2 cellular contexts compared by ENCODE assay signal in genomic region chr6:161268526-161269210, GRCh38.
TF ChIP-seq lines count a peak whose summit lies in the region.

No MANE protein-coding gene starts in this region.

TF ChIP-seq in GM23338, 12 proteins besides CTCF, POLR2A, EP300 and RAD21:
- TF ChIP-seq POLR2AphosphoS5 (IDR thresholded peaks at IDR 0.05; ENCODE audit: low read depth) (no peak), ZNF331 (CRISPR knock-in tag; IDR thresholded peaks at IDR 0.05; ENCODE audit: low read depth) (no peak), CREB1 (CRISPR knock-in tag; IDR thresholded peaks at IDR 0.05; ENCODE audit: low read depth) (no peak), REST (IDR thresholded peaks at IDR 0.05; ENCODE audit: unreplicated experiment) (no peak), ETS1 (IDR thresholded peaks at IDR 0.05) (no peak), EZH2phosphoT487 (IDR thresholded peaks at IDR 0.05; ENCODE audit: unreplicated experiment) (no peak), STAT1 (IDR thresholded peaks at IDR 0.05; ENCODE audit: unreplicated experiment) (no peak), EZH2 (IDR thresholded peaks at IDR 0.05; ENCODE audit: low read depth, unreplicated experiment) (no peak), ZNF114 (CRISPR knock-in tag; IDR thresholded peaks at IDR 0.05) (no peak), NANOG (IDR thresholded peaks at IDR 0.05; ENCODE audit: borderline replicate concordance) (no peak), JUNB (IDR thresholded peaks at IDR 0.05; ENCODE audit: unreplicated experiment) (no peak), ZNF462 (CRISPR knock-in tag; IDR thresholded peaks at IDR 0.05) (no peak)

TF ChIP-seq in K562, 482 proteins besides CTCF, POLR2A, EP300 and RAD21 (continues in another document):
- TF ChIP-seq POLR2H (tag; IDR thresholded peaks at IDR 0.05; ENCODE audit: low read depth) (no peak), AFF4 (CRISPR knock-in tag; IDR thresholded peaks at IDR 0.05) (no peak), RBM17 (IDR thresholded peaks at IDR 0.05; ENCODE audit: borderline replicate concordance, low read depth, low read length) (no peak), RUNX1 (IDR thresholded peaks at IDR 0.05; ENCODE audit: low read depth) (no peak), CXXC5 (CRISPR knock-in tag; IDR thresholded peaks at IDR 0.05) (no peak), NELFE (IDR thresholded peaks at IDR 0.05; ENCODE audit: insufficient read depth, insufficient read length) (no peak), ZNF324 (CRISPR knock-in tag; IDR thresholded peaks at IDR 0.05) (no peak), ZNF76 (CRISPR knock-in tag; IDR thresholded peaks at IDR 0.05; ENCODE audit: borderline replicate concordance) (no peak), ATF3 (IDR thresholded peaks at IDR 0.05) (no peak), ATF3 (CRISPR knock-in tag; conservative IDR thresholded peaks at IDR 0.05) (no peak), USF1 (CRISPR knock-in tag; IDR thresholded peaks at IDR 0.05) (no peak), ZNF124 (CRISPR knock-in tag; IDR thresholded peaks at IDR 0.05) (no peak), ZNF311 (CRISPR knock-in tag; IDR thresholded peaks at IDR 0.05) (no peak), SMAD4 (CRISPR knock-in tag; conservative IDR thresholded peaks at IDR 0.05) (no peak), NFIC (IDR thresholded peaks at IDR 0.05) (no peak), CEBPG (CRISPR knock-in tag; IDR thresholded peaks at IDR 0.05) (0 out of 2 replicates have a peak, but pooled peaks have one; percentile 19), CEBPG (tag; conservative IDR thresholded peaks at IDR 0.05 in 1 of 2, IDR thresholded peaks at IDR 0.05 in 1 of 2) (no peak), RNF219 (CRISPR knock-in tag; IDR thresholded peaks at IDR 0.05) (no peak), EWSR1 (IDR thresholded peaks at IDR 0.05; ENCODE audit: borderline replicate concordance, low read depth, partially characterized antibody) (no peak), ELF1 (tag; IDR thresholded peaks at IDR 0.05) (no peak), PREB (CRISPR knock-in tag; IDR thresholded peaks at IDR 0.05) (no peak), MECOM (CRISPR knock-in tag; IDR thresholded peaks at IDR 0.05) (no peak), HDAC8 (tag; IDR thresholded peaks at IDR 0.05) (no peak), SFPQ (IDR thresholded peaks at IDR 0.05; ENCODE audit: low read depth, low read length) (no peak), ARID3A (IDR thresholded peaks at IDR 0.05; ENCODE audit: borderline replicate concordance, low read depth, low read length) (0 out of 2 replicates have a peak, but pooled peaks have one; percentile 21), FOXM1 (IDR thresholded peaks at IDR 0.05; ENCODE audit: low read depth) (0 out of 2 replicates have a peak, but pooled peaks have one; percentile 21), FOXM1 (CRISPR knock-in tag; IDR thresholded peaks at IDR 0.05; ENCODE audit: low read depth) (no peak), ZNF232 (CRISPR knock-in tag; IDR thresholded peaks at IDR 0.05) (no peak), ILK (tag; IDR thresholded peaks at IDR 0.05; ENCODE audit: borderline replicate concordance, low read depth) (no peak), ZKSCAN8 (CRISPR knock-in tag; IDR thresholded peaks at IDR 0.05) (no peak), ZNF551 (CRISPR knock-in tag; IDR thresholded peaks at IDR 0.05) (no peak), NFE2L1 (tag; IDR thresholded peaks at IDR 0.05; ENCODE audit: borderline replicate concordance, low read depth) (no peak), CHAMP1 (IDR thresholded peaks at IDR 0.05) (0 out of 2 replicates have a peak, but pooled peaks have one; percentile 51), RERE (CRISPR knock-in tag; IDR thresholded peaks at IDR 0.05; ENCODE audit: borderline replicate concordance) (no peak), CBFA2T3 (IDR thresholded peaks at IDR 0.05) (peak; percentile 64), ESRRA (IDR thresholded peaks at IDR 0.05; ENCODE audit: borderline replicate concordance, low read depth) (no peak)
